In genomic region chr20:45998761-45999160, GRCh38 we compare ENCODE assay signal across 12 cellular contexts. TPM values are rescaled to one million over a fixed set of nuclear protein-coding genes. Genes with fewer than 3 reads are reported as not detected.
DNase-seq lines count a peak whose midpoint lies in the region; ATAC-seq lines count a peak whose summit lies in the region.
"Had no signal": no experiment of that assay in that cellular context is flagged by ENCODE, and none has a peak within 500 bp of the region (broad histone marks: within the 10 kb centered on the region; RNA-seq: fewer than 3 reads in every experiment).

No MANE protein-coding gene starts in this region.

- peak; percentile 59 for ATAC-seq in activated naive CD8-positive, alpha-beta T cell treated with anti-CD3 and anti-CD28 coated beads, Interleukin-2, amount 10 ng/mL, durations not matched to agents 7 days and 5 days (ENCODE audit: low read depth)
- peak; percentile 68 for ATAC-seq in sciatic nerve

- peak; percentile 40 for DNase-seq in activated T-cell treated with anti-CD3 and anti-CD28 coated beads, Interleukin-2, amount 50 U/mL, for 24 hours
- DNase-seq in activated T-cell treated with anti-CD3 and anti-CD28 coated beads, Interleukin-2, amount 50 U/mL, for 1 hour = no peak
- DNase-seq in NOMO-1 treated with DMSO at 0.1 percent for 48 hours (lab: John Stamatoyannopoulos, UW; ENCODE audit: unreplicated experiment) (peak; percentile 65), sciatic nerve (ENCODE audit: low spot score) (no peak), ureter (ENCODE audit: low spot score) (no peak), nucleus accumbens (lab: John Stamatoyannopoulos, UW) (no peak), NCI-H146 (lab: John Stamatoyannopoulos, UW) (no peak)
- no peak for DNase-seq in activated naive CD8-positive, alpha-beta T cell treated with anti-CD3 and anti-CD28 coated beads, Interleukin-2, amount 10 ng/mL, durations not matched to agents 7 days and 5 days
- DNase-seq: cortex of kidney, NCI-H1105, NCI-H82 had no signal

- H3K27ac Mint-ChIP-seq in activated T-cell treated with anti-CD3 and anti-CD28 coated beads, Interleukin-2, amount 50 U/mL, for 24 hours = peak overlapping the region; percentile 5
- peak overlapping the region; percentile 46 for H3K27ac Mint-ChIP-seq in activated naive CD8-positive, alpha-beta T cell treated with anti-CD3 and anti-CD28 coated beads, Interleukin-2, amount 10 ng/mL, durations not matched to agents 7 days and 5 days

- POLR2A ChIA-PET in activated naive CD8-positive, alpha-beta T cell treated with anti-CD3 and anti-CD28 coated beads, Interleukin-2, amount 10 ng/mL, durations not matched to agents 7 days and 5 days (lab: Charles Lee) = interaction anchor here (1.3 kb wide), 1 partner anchor 26 kb away, joined by 3 read pairs; the partner anchor contains the start of gene ZNF335

- no peaks in the 10 kb centered on the region for H3K9me3 Mint-ChIP-seq in activated T-cell treated with anti-CD3 and anti-CD28 coated beads, Interleukin-2, amount 50 U/mL, for 24 hours
- H3K9me3 Mint-ChIP-seq in activated naive CD8-positive, alpha-beta T cell treated with anti-CD3 and anti-CD28 coated beads, Interleukin-2, amount 10 ng/mL, durations not matched to agents 7 days and 5 days = no peaks in the 10 kb centered on the region

- H3K27me3 Mint-ChIP-seq in activated T-cell treated with anti-CD3 and anti-CD28 coated beads, Interleukin-2, amount 50 U/mL, for 24 hours = no peaks in the 10 kb centered on the region
- peaks cover 12% of the 10 kb centered on the region for H3K27me3 Mint-ChIP-seq in activated naive CD8-positive, alpha-beta T cell treated with anti-CD3 and anti-CD28 coated beads, Interleukin-2, amount 10 ng/mL, durations not matched to agents 7 days and 5 days

- no peak overlapping the region for H3K4me3 Mint-ChIP-seq in activated T-cell treated with anti-CD3 and anti-CD28 coated beads, Interleukin-2, amount 50 U/mL, for 24 hours
- peak overlapping the region; percentile 26 for H3K4me3 Mint-ChIP-seq in activated naive CD8-positive, alpha-beta T cell treated with anti-CD3 and anti-CD28 coated beads, Interleukin-2, amount 10 ng/mL, durations not matched to agents 7 days and 5 days

- H3K36me3 Mint-ChIP-seq in activated T-cell treated with anti-CD3 and anti-CD28 coated beads, Interleukin-2, amount 50 U/mL, for 24 hours (ENCODE audit: low read depth) = no peaks in the 10 kb centered on the region
- H3K36me3 Mint-ChIP-seq in activated naive CD8-positive, alpha-beta T cell treated with anti-CD3 and anti-CD28 coated beads, Interleukin-2, amount 10 ng/mL, durations not matched to agents 7 days and 5 days = no peaks in the 10 kb centered on the region

- intact Hi-C loops in sciatic nerve (cut with DNase I) = loop anchor here (5.0 kb wide), 1 partner anchor 789 kb away; no protein-coding TSS in a partner anchor

- peaks cover 58% of the 10 kb centered on the region for H3K4me1 Mint-ChIP-seq in activated T-cell treated with anti-CD3 and anti-CD28 coated beads, Interleukin-2, amount 50 U/mL, for 24 hours (ENCODE audit: low read depth)
- H3K4me1 Mint-ChIP-seq in activated naive CD8-positive, alpha-beta T cell treated with anti-CD3 and anti-CD28 coated beads, Interleukin-2, amount 10 ng/mL, durations not matched to agents 7 days and 5 days = peaks cover 39% of the 10 kb centered on the region

RNA-seq across cellular contexts. Expression of gene MMP9, which starts 9.9 kb away (rescaled TPM):
- total RNA-seq in activated naive CD8-positive, alpha-beta T cell treated with anti-CD3 and anti-CD28 coated beads, Interleukin-2, amount 10 ng/mL, durations not matched to agents 7 days and 5 days = 10 to 100 TPM; 18.4 to 21.8 TPM
- total RNA-seq in sciatic nerve (5.0 TPM), ureter (1.4 TPM)
- total RNA-seq: T-helper 2 cell treated with Interferon-gamma antibody and Interleukin-4, amounts not matched to agents 100 ng/mL and 5 ng/mL, for 36 hours had no signal

RNA-seq across cellular contexts. Expression of gene ZNF335, which starts 26.8 kb away (rescaled TPM):
- total RNA-seq in activated naive CD8-positive, alpha-beta T cell treated with anti-CD3 and anti-CD28 coated beads, Interleukin-2, amount 10 ng/mL, durations not matched to agents 7 days and 5 days = 10 to 100 TPM; 43.3 to 43.7 TPM
- total RNA-seq in sciatic nerve (22.3 TPM), ureter (23.9 TPM)

RNA-seq across cellular contexts. Expression of gene SLC12A5, which starts 30.3 kb away (rescaled TPM):
- 1 to 10 TPM; 1.6 to 1.9 TPM for total RNA-seq in activated naive CD8-positive, alpha-beta T cell treated with anti-CD3 and anti-CD28 coated beads, Interleukin-2, amount 10 ng/mL, durations not matched to agents 7 days and 5 days
- 3.9 TPM for total RNA-seq in sciatic nerve
- total RNA-seq in ureter = not detected

Comparison
In these comparisons a context has a peak if more than half of its experiments do, and no peak if none do; other contexts are left out.
1. DNase-seq: peak in activated T-cell treated with anti-CD3 and anti-CD28 coated beads, Interleukin-2, amount 50 U/mL, for 24 hours (single experiment) and NOMO-1 treated with DMSO at 0.1 percent for 48 hours (single experiment); none in activated T-cell treated with anti-CD3 and anti-CD28 coated beads, Interleukin-2, amount 50 U/mL, for 1 hour (single experiment), activated naive CD8-positive, alpha-beta T cell treated with anti-CD3 and anti-CD28 coated beads, Interleukin-2, amount 10 ng/mL, durations not matched to agents 7 days and 5 days (single experiment), sciatic nerve (single experiment), ureter (single experiment), nucleus accumbens (0 of 56) and NCI-H146 (single experiment).